Comparison of ENCODE assay signal across 1 cellular context in the genomic region with DNA sequence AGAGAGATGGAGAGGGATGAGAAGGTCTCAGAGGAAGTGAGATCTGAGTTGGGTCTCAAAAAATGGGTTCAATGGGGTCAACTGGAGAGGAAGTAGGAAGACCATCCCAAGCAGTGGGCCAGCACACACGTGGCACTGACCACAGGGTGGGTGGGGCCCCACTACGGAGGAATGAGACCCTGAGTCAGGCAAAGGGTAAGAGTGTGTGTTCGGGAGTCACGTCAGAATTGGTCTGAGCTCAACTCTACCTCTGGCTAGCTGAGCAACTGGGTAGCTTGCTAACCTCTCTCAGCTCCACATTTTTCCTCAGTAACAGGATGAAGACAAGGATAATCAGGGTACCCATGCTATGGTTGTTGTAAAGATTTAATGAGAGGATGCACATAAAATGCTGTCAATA.
TF ChIP-seq lines count a peak whose summit lies in the region.

No MANE protein-coding gene starts in this region.

TF ChIP-seq in H1, 55 proteins besides CTCF, POLR2A, EP300 and RAD21 (continued from another document):
- TF ChIP-seq TEAD4 (IDR thresholded peaks at IDR 0.05; ENCODE audit: low read depth, low read length): no peak
- TF ChIP-seq SAP30 (IDR thresholded peaks at IDR 0.05; ENCODE audit: insufficient read depth, insufficient replicate concordance, low read length): no peak
- TF ChIP-seq TBP (IDR thresholded peaks at IDR 0.05; ENCODE audit: low read depth, low read length): no peak
- TF ChIP-seq, protein P1, sequence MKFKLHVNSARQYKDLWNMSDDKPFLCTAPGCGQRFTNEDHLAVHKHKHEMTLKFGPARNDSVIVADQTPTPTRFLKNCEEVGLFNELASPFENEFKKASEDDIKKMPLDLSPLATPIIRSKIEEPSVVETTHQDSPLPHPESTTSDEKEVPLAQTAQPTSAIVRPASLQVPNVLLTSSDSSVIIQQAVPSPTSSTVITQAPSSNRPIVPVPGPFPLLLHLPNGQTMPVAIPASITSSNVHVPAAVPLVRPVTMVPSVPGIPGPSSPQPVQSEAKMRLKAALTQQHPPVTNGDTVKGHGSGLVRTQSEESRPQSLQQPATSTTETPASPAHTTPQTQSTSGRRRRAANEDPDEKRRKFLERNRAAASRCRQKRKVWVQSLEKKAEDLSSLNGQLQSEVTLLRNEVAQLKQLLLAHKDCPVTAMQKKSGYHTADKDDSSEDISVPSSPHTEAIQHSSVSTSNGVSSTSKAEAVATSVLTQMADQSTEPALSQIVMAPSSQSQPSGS (IDR thresholded peaks at IDR 0.05; ENCODE audit: low read length): no peak
- no peak for TF ChIP-seq TAF1 (IDR thresholded peaks at IDR 0.05; ENCODE audit: low read depth, low read length)
- TF ChIP-seq ATF3 (IDR thresholded peaks at IDR 0.05; ENCODE audit: insufficient read depth, low read depth, low read length): no peak
TF ChIP-seq in H1: peak in this region for 0.
